2 cellular contexts compared by ENCODE assay signal in genomic region chr15:81033508-81033907, GRCh38.
TF ChIP-seq lines count a peak whose summit lies in the region.

No MANE protein-coding gene starts in this region.

TF ChIP-seq in liver, 16 proteins besides CTCF, POLR2A, EP300 and RAD21:
- TF ChIP-seq GABPA (IDR thresholded peaks at IDR 0.05 in 1 of 2, conservative IDR thresholded peaks at IDR 0.05 in 1 of 2): no peak
- TF ChIP-seq HNF4A (conservative IDR thresholded peaks at IDR 0.05): no peak
- TF ChIP-seq TAF1 (conservative IDR thresholded peaks at IDR 0.05): no peak
- TF ChIP-seq FOXA2 (IDR thresholded peaks at IDR 0.05): no peak
- TF ChIP-seq NR2F2 (IDR thresholded peaks at IDR 0.05): no peak
- no peak for TF ChIP-seq ZBTB33 (IDR thresholded peaks at IDR 0.05)
- no peak for TF ChIP-seq MAX (IDR thresholded peaks at IDR 0.05)
- no peak for TF ChIP-seq SP1 (IDR thresholded peaks at IDR 0.05)
- no peak for TF ChIP-seq FOXA1 (IDR thresholded peaks at IDR 0.05)
- no peak for TF ChIP-seq REST (IDR thresholded peaks at IDR 0.05)
- TF ChIP-seq YY1 (IDR thresholded peaks at IDR 0.05): no peak

TF ChIP-seq in HepG2, 621 proteins besides CTCF, POLR2A, EP300 and RAD21:
- no peak for TF ChIP-seq SSRP1 (CRISPR knock-in tag; IDR thresholded peaks at IDR 0.05)
- no peak for TF ChIP-seq ZNF276 (CRISPR knock-in tag; IDR thresholded peaks at IDR 0.05; ENCODE audit: low read depth)
- no peak for TF ChIP-seq SALL1 (CRISPR knock-in tag; IDR thresholded peaks at IDR 0.05)
- TF ChIP-seq JARID2 (CRISPR knock-in tag; IDR thresholded peaks at IDR 0.05; ENCODE audit: insufficient replicate concordance): no peak
- TF ChIP-seq DMAP1 (CRISPR knock-in tag; IDR thresholded peaks at IDR 0.05): no peak
- no peak for TF ChIP-seq ZZZ3 (CRISPR knock-in tag; IDR thresholded peaks at IDR 0.05; ENCODE audit: borderline replicate concordance)
- no peak for TF ChIP-seq LCORL (IDR thresholded peaks at IDR 0.05)
- TF ChIP-seq LCORL (CRISPR knock-in tag; IDR thresholded peaks at IDR 0.05): no peak
- no peak for TF ChIP-seq MTF2 (CRISPR knock-in tag; IDR thresholded peaks at IDR 0.05; ENCODE audit: borderline replicate concordance)
- TF ChIP-seq ZNF747 (CRISPR knock-in tag; IDR thresholded peaks at IDR 0.05; ENCODE audit: borderline replicate concordance): no peak
- no peak for TF ChIP-seq KDM1A (CRISPR knock-in tag; IDR thresholded peaks at IDR 0.05)
- TF ChIP-seq GZF1 (CRISPR knock-in tag; IDR thresholded peaks at IDR 0.05): no peak
- no peak for TF ChIP-seq PBX2 (CRISPR knock-in tag; IDR thresholded peaks at IDR 0.05)
- TF ChIP-seq BRCA1 (CRISPR knock-in tag; IDR thresholded peaks at IDR 0.05): no peak
- TF ChIP-seq CSRNP2 (CRISPR knock-in tag; conservative IDR thresholded peaks at IDR 0.05; ENCODE audit: low read depth): no peak
- no peak for TF ChIP-seq ZNF749 (CRISPR knock-in tag; IDR thresholded peaks at IDR 0.05; ENCODE audit: borderline replicate concordance)
